In genomic region chr20:25136643-25137559, GRCh38 we compare ENCODE assay signal across 8 cellular contexts. TPM values are rescaled to one million over a fixed set of nuclear protein-coding genes. Genes with fewer than 3 reads are reported as not detected.
DNase-seq lines count a peak whose midpoint lies in the region; ATAC-seq and TF ChIP-seq lines count a peak whose summit lies in the region.

No MANE protein-coding gene starts in this region.

- CTCF ChIA-PET in activated CD8-positive, alpha-beta T cell treated with anti-CD3 and anti-CD28 coated beads for 36 hours (lab: Charles Lee): interaction anchor here (0.6 to 1.2 kb wide), 2 partner anchors 16 to 42 kb away, joined by 3 read pairs; no protein-coding TSS in a partner anchor
- CTCF ChIA-PET in T-cell (lab: Charles Lee): no interaction called here

- H3K36me3 ChIP-seq in brain microvascular endothelial cell (replicated peaks): no peaks in the 10 kb centered on the region
- no peaks in the 10 kb centered on the region for H3K36me3 ChIP-seq in testis (ENCODE audit: low read depth, missing control alignments)

- no peak overlapping the region for H3K27ac ChIP-seq in brain microvascular endothelial cell
- H3K27ac ChIP-seq in testis: no peak overlapping the region

- H3K4me1 ChIP-seq in testis: no peaks in the 10 kb centered on the region

- 46 to 56% methylated on average over 6 of the region's 6 CpGs for WGBS in testis, 2 donors

- no peak overlapping the region for H3K4me3 Mint-ChIP-seq in effector memory CD8-positive, alpha-beta T cell
- no peak overlapping the region for H3K4me3 Mint-ChIP-seq in activated CD8-positive, alpha-beta T cell treated with anti-CD3 and anti-CD28 coated beads for 36 hours
- H3K4me3 Mint-ChIP-seq in T-cell: no peak overlapping the region

- H3K27ac Mint-ChIP-seq in effector memory CD8-positive, alpha-beta T cell: no peak overlapping the region
- no peak overlapping the region for H3K27ac Mint-ChIP-seq in activated CD8-positive, alpha-beta T cell treated with anti-CD3 and anti-CD28 coated beads for 36 hours
- H3K27ac Mint-ChIP-seq in T-cell: no peak overlapping the region

- no peaks in the 10 kb centered on the region for H3K36me3 Mint-ChIP-seq in effector memory CD8-positive, alpha-beta T cell (ENCODE audit: insufficient read depth)
- no peaks in the 10 kb centered on the region for H3K36me3 Mint-ChIP-seq in activated CD8-positive, alpha-beta T cell treated with anti-CD3 and anti-CD28 coated beads for 36 hours (ENCODE audit: low read depth)
- no peaks in the 10 kb centered on the region for H3K36me3 Mint-ChIP-seq in T-cell

- peaks cover 11 to 54% of the 10 kb centered on the region in 2 donors for H3K27me3 Mint-ChIP-seq in effector memory CD8-positive, alpha-beta T cell
- no peaks in the 10 kb centered on the region for H3K27me3 Mint-ChIP-seq in activated CD8-positive, alpha-beta T cell treated with anti-CD3 and anti-CD28 coated beads for 36 hours
- peaks cover 4 to 13% of the 10 kb centered on the region in 2 donors for H3K27me3 Mint-ChIP-seq in T-cell

- H3K27me3 ChIP-seq in brain microvascular endothelial cell (replicated peaks) (no peaks in the 10 kb centered on the region), testis (no peaks in the 10 kb centered on the region)

- no peaks in the 10 kb centered on the region for H3K4me1 Mint-ChIP-seq in effector memory CD8-positive, alpha-beta T cell (ENCODE audit: low read depth in 2 of 2)
- H3K4me1 Mint-ChIP-seq in activated CD8-positive, alpha-beta T cell treated with anti-CD3 and anti-CD28 coated beads for 36 hours (ENCODE audit: low read depth): no peaks in the 10 kb centered on the region
- no peaks in the 10 kb centered on the region for H3K4me1 Mint-ChIP-seq in T-cell

- no peak for TF ChIP-seq CTCF in brain microvascular endothelial cell (IDR thresholded peaks at IDR 0.05; ENCODE audit: low read depth, low read length, missing control alignments)
- TF ChIP-seq CTCF in testis (IDR thresholded peaks at IDR 0.05): no peak
- no peak for TF ChIP-seq CTCF in activated CD8-positive, alpha-beta T cell treated with anti-CD3 and anti-CD28 coated beads for 36 hours (IDR thresholded peaks at IDR 0.05)

- ATAC-seq in effector memory CD8-positive, alpha-beta T cell (replicated peaks): no peak
- ATAC-seq in activated CD8-positive, alpha-beta T cell treated with anti-CD3 and anti-CD28 coated beads for 36 hours: no peak
- ATAC-seq in T-cell (replicated peaks in 1 of 4): no peak
- no peak for ATAC-seq in HG02642 (IDR thresholded peaks at IDR 0.05; ENCODE audit: poor library complexity, unreplicated experiment)

- H3K9me3 ChIP-seq in testis: no peaks in the 10 kb centered on the region

- no peak for TF ChIP-seq POLR2A in testis (IDR thresholded peaks at IDR 0.05)

- intact Hi-C loops in testis (cut with DNase I; ENCODE audit: low total_unique reads): no loop called here
- intact Hi-C loops in activated CD8-positive, alpha-beta T cell treated with anti-CD3 and anti-CD28 coated beads for 36 hours (cut with micrococcal nuclease): no loop called here

- H3K9me3 Mint-ChIP-seq in effector memory CD8-positive, alpha-beta T cell: no peaks in the 10 kb centered on the region
- H3K9me3 Mint-ChIP-seq in activated CD8-positive, alpha-beta T cell treated with anti-CD3 and anti-CD28 coated beads for 36 hours: no peaks in the 10 kb centered on the region
- H3K9me3 Mint-ChIP-seq in T-cell: no peaks in the 10 kb centered on the region

- peak; percentile 75 for DNase-seq in HK-2 (ENCODE audit: unreplicated experiment)
- DNase-seq in brain microvascular endothelial cell: peak; percentile 76
- DNase-seq in iPS-NIHi7 (ENCODE audit: extremely low spot score): peak; percentile 30
- peak; percentile 23 for DNase-seq in testis
- DNase-seq in effector memory CD8-positive, alpha-beta T cell: no peak
- no peak for DNase-seq in activated CD8-positive, alpha-beta T cell treated with anti-CD3 and anti-CD28 coated beads for 36 hours
- DNase-seq in T-cell: no peak

- H3K4me3 ChIP-seq in brain microvascular endothelial cell (ENCODE audit: low read depth, low read length): no peak overlapping the region
- H3K4me3 ChIP-seq in testis: no peak overlapping the region

- POLR2A ChIA-PET in activated CD8-positive, alpha-beta T cell treated with anti-CD3 and anti-CD28 coated beads for 36 hours (lab: Charles Lee): no interaction called here
- POLR2A ChIA-PET in T-cell (lab: Charles Lee): no interaction called here

- in situ Hi-C loops in brain microvascular endothelial cell (cut with HindIII; ENCODE audit: low pct_ligation_motif_present, low sequenced_read_pairs): no loop called here

RNA-seq across cellular contexts. Expression of gene VSX1, which starts 55.0 kb away (rescaled TPM):
- under 1 TPM; 0.16 to 0.37 TPM for total RNA-seq in testis
- polyA plus RNA-seq in testis (ENCODE audit: insufficient read depth, low read depth, low replicate concordance): 0.38 TPM
- total RNA-seq in activated CD8-positive, alpha-beta T cell treated with anti-CD3 and anti-CD28 coated beads for 36 hours: not detected
- not detected for total RNA-seq in T-cell

RNA-seq across cellular contexts. Expression of gene ENTPD6, which starts 58.6 kb away (rescaled TPM):
- total RNA-seq in testis: 100 to 1,000 TPM; 157 to 204 TPM
- 80.7 TPM for polyA plus RNA-seq in testis (ENCODE audit: insufficient read depth, low read depth, low replicate concordance)
- 10 to 100 TPM; 39.4 to 42.8 TPM for total RNA-seq in activated CD8-positive, alpha-beta T cell treated with anti-CD3 and anti-CD28 coated beads for 36 hours
- total RNA-seq in T-cell: 100 to 1,000 TPM in 1 of 5 donors, 10 to 100 TPM in 4; 80.5 to 102 (median 90.9) TPM

Comparison
In these comparisons a context has a peak if more than half of its experiments do, and no peak if none do; other contexts are left out.
1. DNase-seq: peak in HK-2 (single experiment), brain microvascular endothelial cell (single experiment), iPS-NIHi7 (single experiment) and testis (single experiment); none in effector memory CD8-positive, alpha-beta T cell (0 of 3), activated CD8-positive, alpha-beta T cell treated with anti-CD3 and anti-CD28 coated beads for 36 hours (single experiment) and T-cell (0 of 34).